8 cellular contexts compared by ENCODE assay signal in the genomic region with DNA sequence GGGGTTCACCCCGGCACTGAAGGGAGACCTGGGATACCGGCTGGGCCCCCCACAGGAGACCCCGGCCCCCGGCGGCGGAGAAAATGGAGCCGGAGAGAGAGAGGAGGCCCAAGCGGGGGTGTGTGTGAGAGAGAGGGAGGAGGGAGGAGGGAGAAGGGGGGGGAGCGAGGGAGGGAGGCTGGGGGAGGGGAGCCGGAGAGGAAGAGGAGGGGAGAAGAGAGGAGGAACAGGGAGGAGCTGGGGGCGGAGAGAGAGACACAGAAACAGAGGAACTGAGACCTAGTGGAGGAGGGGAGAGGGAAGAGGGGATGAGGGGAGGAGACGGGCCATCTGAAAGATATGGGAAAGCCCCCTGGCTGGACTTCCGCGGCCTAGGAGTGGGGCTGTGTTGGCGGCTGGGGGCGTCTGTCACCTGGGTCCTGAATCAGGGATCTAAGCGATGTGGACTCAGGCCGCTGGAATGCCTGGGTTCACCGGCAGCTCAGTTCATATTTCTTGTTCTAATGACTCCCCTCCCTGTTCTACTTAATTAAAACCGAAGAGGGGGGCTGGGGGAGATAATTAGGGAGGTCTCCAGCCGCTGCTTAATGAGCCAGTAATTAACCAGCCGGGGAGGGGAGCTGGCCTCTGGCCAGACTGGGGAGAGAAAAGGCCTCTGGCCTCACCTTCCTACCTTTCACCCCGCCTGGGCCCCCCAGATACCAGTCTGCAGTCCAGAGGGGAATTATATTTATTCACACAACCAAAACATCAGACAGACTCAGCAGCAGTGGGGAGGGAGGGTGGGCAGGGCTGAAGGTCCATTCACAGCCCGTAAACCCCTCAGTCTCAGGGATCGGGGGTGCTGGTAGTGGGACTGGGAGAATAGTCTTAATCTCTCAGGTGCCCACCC. TPM values are rescaled to one million over a fixed set of nuclear protein-coding genes. Genes with fewer than 3 reads are reported as not detected.
DNase-seq lines count a peak whose midpoint lies in the region; ATAC-seq and TF ChIP-seq lines count a peak whose summit lies in the region.

A gene with protein sequence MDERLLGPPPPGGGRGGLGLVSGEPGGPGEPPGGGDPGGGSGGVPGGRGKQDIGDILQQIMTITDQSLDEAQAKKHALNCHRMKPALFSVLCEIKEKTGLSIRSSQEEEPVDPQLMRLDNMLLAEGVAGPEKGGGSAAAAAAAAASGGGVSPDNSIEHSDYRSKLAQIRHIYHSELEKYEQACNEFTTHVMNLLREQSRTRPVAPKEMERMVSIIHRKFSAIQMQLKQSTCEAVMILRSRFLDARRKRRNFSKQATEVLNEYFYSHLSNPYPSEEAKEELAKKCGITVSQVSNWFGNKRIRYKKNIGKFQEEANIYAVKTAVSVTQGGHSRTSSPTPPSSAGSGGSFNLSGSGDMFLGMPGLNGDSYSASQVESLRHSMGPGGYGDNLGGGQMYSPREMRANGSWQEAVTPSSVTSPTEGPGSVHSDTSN (minus strand): TSS at position 149 of the 892 bp plus-strand sequence. CDS start 287 bp downstream, outside the sequence.

- WGBS in urinary bladder, result 7% methylated on average over 25 of the region's 25 CpGs

- H3K9me3 ChIP-seq in right atrium auricular region, result no peaks in the 10 kb centered on the region

- intact Hi-C loops in T-helper 2 cell treated with Interferon-gamma antibody and Interleukin-4, amounts not matched to agents 100 ng/mL and 5 ng/mL, for 36 hours (cut with micrococcal nuclease), result loop anchor here (1.0 to 10.0 kb wide), 3 partner anchors 12 to 1845 kb away; a partner anchor contains a TSS

- H3K36me3 ChIP-seq in right atrium auricular region, result peaks cover 19% of the 10 kb centered on the region
- H3K36me3 ChIP-seq in urinary bladder (ENCODE audit: insufficient read depth), result no peaks in the 10 kb centered on the region

- H3K27ac ChIP-seq in right atrium auricular region (peak within 1 kb of the TSS; percentile 92 to 99), urinary bladder (ENCODE audit: low read depth) (peak within 1 kb of the TSS; percentile 96)

- no peaks in the 10 kb centered on the region for H3K27me3 ChIP-seq in right atrium auricular region

- H3K4me3 ChIP-seq in right atrium auricular region, result peak within 1 kb of the TSS; percentile 88 to 91
- peak within 1 kb of the TSS; percentile 81 for H3K4me3 ChIP-seq in urinary bladder (ENCODE audit: low read depth, low read length)

- peak; percentile 91 for DNase-seq in GDM1 (lab: John Stamatoyannopoulos, UW)
- peak; percentile 74 for DNase-seq in NCI-H1694 treated with DMSO at 0.1 percent for 48 hours (lab: John Stamatoyannopoulos, UW)
- peak; percentile 16 to 94 (median 86) for DNase-seq in anterior cingulate cortex (lab: John Stamatoyannopoulos, UW)
- DNase-seq in right atrium auricular region (ENCODE audit: low spot score), result peak; percentile 91
- DNase-seq in pulmonary artery endothelial cell (ENCODE audit: low read depth, low spot score), result peak; percentile 85

- no peak for TF ChIP-seq CTCF in right atrium auricular region (IDR thresholded peaks at IDR 0.05)

- H3K4me1 ChIP-seq in right atrium auricular region, result peaks cover 4 to 84% of the 10 kb centered on the region in 2 donors
- no peaks in the 10 kb centered on the region for H3K4me1 ChIP-seq in urinary bladder (ENCODE audit: insufficient read depth)

- peak; percentile 69 for ATAC-seq in HG02642 (IDR thresholded peaks at IDR 0.05; ENCODE audit: poor library complexity, unreplicated experiment)

RNA-seq across cellular contexts. Expression of the gene that starts here (rescaled TPM):
- 82.6 and 84.4 TPM in 2 replicates for total RNA-seq in T-helper 2 cell treated with Interferon-gamma antibody and Interleukin-4, amounts not matched to agents 100 ng/mL and 5 ng/mL, for 36 hours
- total RNA-seq in right atrium auricular region (10 to 100 TPM; 26.0 to 32.5 TPM), pulmonary artery endothelial cell (41.8 and 48.7 TPM in 2 replicates), urinary bladder (44.1 TPM)
- 62.2 TPM for polyA plus RNA-seq in urinary bladder

Comparison
In these comparisons a context has a peak if more than half of its experiments do, and no peak if none do; other contexts are left out.
1. Peak in every context shown above with its lines: DNase-seq, ATAC-seq, H3K4me3 ChIP-seq and H3K27ac ChIP-seq.